ENCODE assay signal across 1 cellular context in genomic region chr13:21603531-21604448, GRCh38.
TF ChIP-seq lines count a peak whose summit lies in the region.

TSS of gene MICU2 (minus strand) at chr13:21604170. CDS start at chr13:21604148, 22 bp downstream.

TF ChIP-seq in K562, 482 proteins besides CTCF, POLR2A, EP300 and RAD21 (continued from another document and continues in another):
- TF ChIP-seq SAFB (IDR thresholded peaks at IDR 0.05; ENCODE audit: borderline replicate concordance, low read depth, low read length) = no peak
- no peak for TF ChIP-seq ZBTB2 (IDR thresholded peaks at IDR 0.05)
- TF ChIP-seq MYC (IDR thresholded peaks at IDR 0.05; ENCODE audit: low read depth, low read length) = peak; percentile 63; the same call in 1 of the 2 replicates
- TF ChIP-seq MYC (CRISPR knock-in tag; IDR thresholded peaks at IDR 0.05; ENCODE audit: borderline replicate concordance, low read depth) = no peak
- TF ChIP-seq ZKSCAN3 (CRISPR knock-in tag; IDR thresholded peaks at IDR 0.05) = no peak
- TF ChIP-seq SOX6 (IDR thresholded peaks at IDR 0.05) = no peak
- TF ChIP-seq PML (IDR thresholded peaks at IDR 0.05; ENCODE audit: low read length) = peak; percentile 77
- no peak; the same call in 1 of the 2 replicates for TF ChIP-seq ETV1 (tag; conservative IDR thresholded peaks at IDR 0.05; ENCODE audit: low read depth)
- no peak for TF ChIP-seq MBD1 (CRISPR knock-in tag; IDR thresholded peaks at IDR 0.05)
- peak; percentile 59; the same call in 1 of the 2 replicates for TF ChIP-seq ELF4 (CRISPR knock-in tag; IDR thresholded peaks at IDR 0.05)
- TF ChIP-seq KDM4B (IDR thresholded peaks at IDR 0.05; ENCODE audit: borderline replicate concordance in 2 of 2, low read depth in 1 of 2) = peak in 1 of 2 experiments; percentile 32; a peak in 1 of 4 replicates
- no peak for TF ChIP-seq MLLT1 (IDR thresholded peaks at IDR 0.05)
- peak; percentile 93 for TF ChIP-seq ZFX (CRISPR knock-in tag; IDR thresholded peaks at IDR 0.05)
- no peak for TF ChIP-seq RBM15 (IDR thresholded peaks at IDR 0.05; ENCODE audit: insufficient read depth, low read length)
- no peak for TF ChIP-seq SMARCE1 (IDR thresholded peaks at IDR 0.05)
- TF ChIP-seq ZBTB12 (CRISPR knock-in tag; IDR thresholded peaks at IDR 0.05) = no peak
- TF ChIP-seq ARNT (IDR thresholded peaks at IDR 0.05) = no peak
- TF ChIP-seq PCBP1 (IDR thresholded peaks at IDR 0.05; ENCODE audit: low read depth, low read length, poor library complexity, severe bottlenecking) = peak; percentile 59
- no peak for TF ChIP-seq ZBTB34 (CRISPR knock-in tag; IDR thresholded peaks at IDR 0.05)
- no peak for TF ChIP-seq FOXO4 (CRISPR knock-in tag; IDR thresholded peaks at IDR 0.05)
- no peak for TF ChIP-seq KLF13 (tag; IDR thresholded peaks at IDR 0.05; ENCODE audit: borderline replicate concordance, low read depth)
- peak; percentile 98 for TF ChIP-seq CHD2 (IDR thresholded peaks at IDR 0.05; ENCODE audit: low read depth, low read length)
- TF ChIP-seq NONO (IDR thresholded peaks at IDR 0.05; ENCODE audit: low read depth in 2 of 2, low read length in 1 of 2) = peak; percentile 69 to 91
- TF ChIP-seq TCF15 (CRISPR knock-in tag; IDR thresholded peaks at IDR 0.05) = no peak
- peak; percentile 84 for TF ChIP-seq HNRNPLL (IDR thresholded peaks at IDR 0.05; ENCODE audit: low read depth, low read length, poor library complexity, severe bottlenecking)
- TF ChIP-seq ZNF23 (CRISPR knock-in tag; IDR thresholded peaks at IDR 0.05) = no peak
- 0 out of 2 replicates have a peak, but pooled peaks have one; percentile 15 for TF ChIP-seq ZBTB9 (CRISPR knock-in tag; IDR thresholded peaks at IDR 0.05)
- TF ChIP-seq ZNF347 (CRISPR knock-in tag; IDR thresholded peaks at IDR 0.05; ENCODE audit: low read depth) = no peak
- no peak for TF ChIP-seq TSC22D4 (tag; IDR thresholded peaks at IDR 0.05)
- TF ChIP-seq YY1 (IDR thresholded peaks at IDR 0.05; ENCODE audit: borderline replicate concordance in 1 of 3, control insufficient read depth in 1 of 3, extremely low read depth in 1 of 3, insufficient read depth in 3 of 3, insufficient read length in 1 of 3, insufficient replicate concordance in 2 of 3, low read depth in 1 of 3, low read length in 2 of 3) = peak; percentile 83 to 98 (median 98)
- peak; percentile 91 for TF ChIP-seq POLR2H (tag; IDR thresholded peaks at IDR 0.05; ENCODE audit: low read depth)
- TF ChIP-seq DIDO1 (tag; IDR thresholded peaks at IDR 0.05; ENCODE audit: low read depth) = 0 out of 2 replicates have a peak, but pooled peaks have one; percentile 41
- TF ChIP-seq ZNF668 (CRISPR knock-in tag; IDR thresholded peaks at IDR 0.05) = no peak
- peak; percentile 84 for TF ChIP-seq TAF9B (IDR thresholded peaks at IDR 0.05; ENCODE audit: partially characterized antibody)
- TF ChIP-seq HNRNPL (IDR thresholded peaks at IDR 0.05; ENCODE audit: low read depth, low read length) = no peak
- TF ChIP-seq ARHGAP35 (IDR thresholded peaks at IDR 0.05; ENCODE audit: partially characterized antibody) = peak; percentile 85
- TF ChIP-seq PREB (CRISPR knock-in tag; IDR thresholded peaks at IDR 0.05) = no peak
- peak; percentile 92 for TF ChIP-seq SIN3B (IDR thresholded peaks at IDR 0.05; ENCODE audit: low read depth)
- peak; percentile 75 for TF ChIP-seq SMAD4 (CRISPR knock-in tag; conservative IDR thresholded peaks at IDR 0.05)
- TF ChIP-seq POLR2G (IDR thresholded peaks at IDR 0.05; ENCODE audit: low read depth, low read length) = peak; percentile 98
- TF ChIP-seq TEAD1 (CRISPR knock-in tag; IDR thresholded peaks at IDR 0.05) = peak in 1 of 2 experiments; percentile 87; a peak in 2 of 4 replicates
- 0 out of 4 replicates have a peak, but pooled peaks of 1 of the 2 experiments have one; percentile 22 for TF ChIP-seq ZNF639 (CRISPR knock-in tag; conservative IDR thresholded peaks at IDR 0.05 in 1 of 2, IDR thresholded peaks at IDR 0.05 in 1 of 2)
- no peak for TF ChIP-seq ZBTB8A (IDR thresholded peaks at IDR 0.05; ENCODE audit: partially characterized antibody)
- TF ChIP-seq BCLAF1 (IDR thresholded peaks at IDR 0.05; ENCODE audit: borderline replicate concordance in 1 of 2, control insufficient read depth in 1 of 2, low read depth in 2 of 2, low read length in 1 of 2) = no peak
- no peak for TF ChIP-seq YBX1 (IDR thresholded peaks at IDR 0.05)
- TF ChIP-seq TRIM25 (IDR thresholded peaks at IDR 0.05; ENCODE audit: borderline replicate concordance) = no peak
